ENCODE assay signal across 7 cellular contexts in genomic region chr19:52922841-52923781, GRCh38. TPM values are rescaled to one million over a fixed set of nuclear protein-coding genes. Genes with fewer than 3 reads are reported as not detected.
DNase-seq lines count a peak whose midpoint lies in the region; ATAC-seq and TF ChIP-seq lines count a peak whose summit lies in the region.

ZNF888 (minus strand) TSS chr19:52923428; CDS start chr19:52917873, 5,555 bp downstream.

- no peaks in the 10 kb centered on the region for H3K9me3 Mint-ChIP-seq in activated CD4-positive, alpha-beta T cell treated with anti-CD3 and anti-CD28 coated beads for 36 hours (ENCODE audit: low read depth)
- no peaks in the 10 kb centered on the region for H3K9me3 Mint-ChIP-seq in chondrocyte (ENCODE audit: low read depth)

- H3K4me3 Mint-ChIP-seq in activated CD4-positive, alpha-beta T cell treated with anti-CD3 and anti-CD28 coated beads for 36 hours, result peak within 1 kb of the TSS; percentile 89
- peak within 1 kb of the TSS; percentile 92 for H3K4me3 Mint-ChIP-seq in chondrocyte (ENCODE audit: unreplicated experiment)

- POLR2A ChIA-PET in activated CD4-positive, alpha-beta T cell treated with anti-CD3 and anti-CD28 coated beads for 36 hours (lab: Charles Lee), result no interaction called here

- peaks cover 23% of the 10 kb centered on the region for H3K4me1 Mint-ChIP-seq in activated CD4-positive, alpha-beta T cell treated with anti-CD3 and anti-CD28 coated beads for 36 hours
- H3K4me1 Mint-ChIP-seq in chondrocyte (ENCODE audit: low read depth), result peaks cover 29% of the 10 kb centered on the region

- TF ChIP-seq CTCF in chondrocyte (IDR thresholded peaks at IDR 0.05), result no peak

- no peaks in the 10 kb centered on the region for H3K27me3 Mint-ChIP-seq in activated CD4-positive, alpha-beta T cell treated with anti-CD3 and anti-CD28 coated beads for 36 hours
- H3K27me3 Mint-ChIP-seq in chondrocyte (ENCODE audit: low read depth), result no peaks in the 10 kb centered on the region

- ATAC-seq in GM18511 (IDR thresholded peaks at IDR 0.05; ENCODE audit: unreplicated experiment) (peak; percentile 96), HG02981 (IDR thresholded peaks at IDR 0.05; ENCODE audit: unreplicated experiment) (peak; percentile 92)
- ATAC-seq in activated CD4-positive, alpha-beta T cell treated with anti-CD3 and anti-CD28 coated beads for 36 hours, result peak; percentile 100

- peak within 1 kb of the TSS; percentile 94 for H3K27ac Mint-ChIP-seq in activated CD4-positive, alpha-beta T cell treated with anti-CD3 and anti-CD28 coated beads for 36 hours
- H3K27ac Mint-ChIP-seq in chondrocyte (ENCODE audit: unreplicated experiment), result peak within 1 kb of the TSS; percentile 97

- intact Hi-C loops in activated CD4-positive, alpha-beta T cell treated with anti-CD3 and anti-CD28 coated beads for 36 hours (cut with DNase I, micrococcal nuclease), result loop anchor here (1.0 to 5.0 kb wide), 12 partner anchors 19 to 676 kb away; partner anchors contain the start of genes ZNF320 (in 2 of the 2), ZNF347 (in 1 of the 2), ZNF468 (in 1 of the 2) and ZNF600 (in 1 of the 2)

- DNase-seq in NCI-H2171 treated with DMSO at 0.1 percent for 48 hours (lab: John Stamatoyannopoulos, UW) (peak; percentile 30), chondrocyte (ENCODE audit: low spot score) (no peak), kidney glomerular epithelial cell (lab: John Stamatoyannopoulos, UW) (peak; percentile 44)
- peak; percentile 96 for DNase-seq in activated CD4-positive, alpha-beta T cell treated with anti-CD3 and anti-CD28 coated beads for 36 hours
- peak; percentile 57 to 74 for DNase-seq in stimulated activated CD4-positive, alpha-beta T cell treated with anti-CD3 and anti-CD28 coated beads, Interleukin-1b, Interleukin-23, amount 100 ng/mL, for 1 hour (ENCODE audit: low read depth in 2 of 2)

- CTCF ChIA-PET in activated CD4-positive, alpha-beta T cell treated with anti-CD3 and anti-CD28 coated beads for 36 hours (lab: Charles Lee), result no interaction called here

- H3K36me3 Mint-ChIP-seq in activated CD4-positive, alpha-beta T cell treated with anti-CD3 and anti-CD28 coated beads for 36 hours (ENCODE audit: low read depth), result peaks cover 21% of the 10 kb centered on the region
- no peaks in the 10 kb centered on the region for H3K36me3 Mint-ChIP-seq in chondrocyte (ENCODE audit: low read depth)

RNA-seq across cellular contexts. Expression of gene ZNF888, which starts in this region (rescaled TPM):
- 1 to 10 TPM; 5.1 to 5.5 TPM for total RNA-seq in activated CD4-positive, alpha-beta T cell treated with anti-CD3 and anti-CD28 coated beads for 36 hours
- 4.4 to 5.4 TPM (median 5.0 TPM) in 3 replicates for total RNA-seq in chondrocyte
